ENCODE assay signal across 27 cellular contexts in the genomic region with DNA sequence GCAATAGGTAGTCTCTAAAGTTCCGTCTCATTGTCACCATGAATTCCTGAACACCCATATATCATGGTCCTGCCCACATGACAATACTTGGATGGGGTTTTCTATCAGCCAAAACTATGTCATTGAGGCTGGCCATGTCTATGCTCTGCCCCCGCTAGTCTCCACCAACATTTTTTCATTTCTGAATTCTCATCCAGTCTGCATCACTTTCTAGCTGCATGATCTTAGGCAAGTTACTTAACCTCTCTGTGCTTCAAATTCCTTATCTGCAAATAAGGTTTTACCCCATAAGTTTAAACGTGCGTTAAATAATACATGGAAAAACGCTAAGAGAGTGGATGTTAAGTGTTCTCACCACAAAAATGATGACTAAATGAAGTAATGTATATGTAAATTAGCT.
"Had no signal": no experiment of that assay in that cellular context is flagged by ENCODE, and none has a peak within 500 bp of the region (broad histone marks: within the 10 kb centered on the region; RNA-seq: fewer than 3 reads in every experiment).

No MANE protein-coding gene starts in this region.

- H3K9me3 Mint-ChIP-seq: activated CD4-positive, alpha-beta memory T cell treated with anti-CD3 and anti-CD28 coated beads for 36 hours; activated CD4-positive, alpha-beta T cell treated with anti-CD3 and anti-CD28 coated beads, Interleukin-2, amount 10 ng/mL, durations not matched to agents 24 days and 14 days; activated naive CD8-positive, alpha-beta T cell treated with anti-CD3 and anti-CD28 coated beads, Interleukin-2, amount 10 ng/mL, durations not matched to agents 7 days and 5 days; activated T-cell treated with anti-CD3 and anti-CD28 coated beads, Interleukin-2, amount 50 U/mL, for 72 hours; T-helper 1 cell treated with Interleukin-12 subunit alpha and Interleukin-12 subunit beta and Interleukin-4 antibody, amounts not matched to agents 30 μg/mL and 1 μg/mL, for 36 hours; WTC11 had no signal

- H3K9me3 ChIP-seq: breast epithelium, SJSA1 had no signal

- H3K36me3 ChIP-seq: breast epithelium, SJSA1 had no signal

- H3K27me3 ChIP-seq: breast epithelium, SJSA1 had no signal

- H3K4me1 ChIP-seq: breast epithelium, SJSA1 had no signal

- H3K27ac ChIP-seq: breast epithelium, SJSA1 had no signal

- H3K4me3 Mint-ChIP-seq: activated CD4-positive, alpha-beta memory T cell treated with anti-CD3 and anti-CD28 coated beads for 36 hours; activated CD4-positive, alpha-beta T cell treated with anti-CD3 and anti-CD28 coated beads, Interleukin-2, amount 10 ng/mL, durations not matched to agents 24 days and 14 days; activated naive CD8-positive, alpha-beta T cell treated with anti-CD3 and anti-CD28 coated beads, Interleukin-2, amount 10 ng/mL, durations not matched to agents 7 days and 5 days; T-helper 1 cell treated with Interleukin-12 subunit alpha and Interleukin-12 subunit beta and Interleukin-4 antibody, amounts not matched to agents 30 μg/mL and 1 μg/mL, for 36 hours; WTC11 had no signal

- H3K27ac Mint-ChIP-seq: activated CD4-positive, alpha-beta memory T cell treated with anti-CD3 and anti-CD28 coated beads for 36 hours; activated CD4-positive, alpha-beta T cell treated with anti-CD3 and anti-CD28 coated beads, Interleukin-2, amount 10 ng/mL, durations not matched to agents 24 days and 14 days; activated naive CD8-positive, alpha-beta T cell treated with anti-CD3 and anti-CD28 coated beads, Interleukin-2, amount 10 ng/mL, durations not matched to agents 7 days and 5 days; T-helper 1 cell treated with Interleukin-12 subunit alpha and Interleukin-12 subunit beta and Interleukin-4 antibody, amounts not matched to agents 30 μg/mL and 1 μg/mL, for 36 hours; WTC11 had no signal

- ATAC-seq: activated T-cell treated with anti-CD3 and anti-CD28 coated beads, Interleukin-2, amount 50 U/mL, for 72 hours; PC-3; SK-N-SH treated with all-trans-retinoic acid at 6 μM for 48 hours; WTC11 had no signal

- DNase-seq: activated CD4-positive, alpha-beta memory T cell treated with anti-CD3 and anti-CD28 coated beads for 36 hours; activated CD4-positive, alpha-beta T cell treated with anti-CD3 and anti-CD28 coated beads, Interleukin-2, amount 10 ng/mL, durations not matched to agents 24 days and 14 days; activated CD4-positive, CD25-positive, alpha-beta regulatory T cell treated with anti-CD3 and anti-CD28 coated beads, Interleukin-2, amount 50 U/mL, for 72 hours; activated CD8-positive, alpha-beta memory T cell treated with anti-CD3 and anti-CD28 coated beads for 24 hours; activated effector memory CD4-positive, alpha-beta T cell treated with Interleukin-2 at 50 U/mL for 16 hours; activated naive CD4-positive, alpha-beta T cell treated with Interleukin-2 at 50 U/mL for 16 hours; activated naive CD8-positive, alpha-beta T cell treated with anti-CD3 and anti-CD28 coated beads, Interleukin-2, amount 10 ng/mL, durations not matched to agents 7 days and 5 days; activated T-cell treated with anti-CD3 and anti-CD28 coated beads, Interleukin-2, amount 50 U/mL, for 72 hours; aorta; caudate nucleus; Karpas-422; MM.1S; NCI-H1105 treated with DMSO at 0.1 percent for 48 hours; NCI-H1436 treated with DMSO at 0.1 percent for 48 hours; NCI-H187; NCI-H2081; NCI-H446; NCI-H524; PC-3; SHP77; SW 1271; T-helper 9 cell had no signal

- H3K27me3 Mint-ChIP-seq: activated CD4-positive, alpha-beta memory T cell treated with anti-CD3 and anti-CD28 coated beads for 36 hours; activated CD4-positive, alpha-beta T cell treated with anti-CD3 and anti-CD28 coated beads, Interleukin-2, amount 10 ng/mL, durations not matched to agents 24 days and 14 days; activated naive CD8-positive, alpha-beta T cell treated with anti-CD3 and anti-CD28 coated beads, Interleukin-2, amount 10 ng/mL, durations not matched to agents 7 days and 5 days had no signal

- H3K4me3 ChIP-seq: breast epithelium, SJSA1 had no signal

- H3K36me3 Mint-ChIP-seq: activated CD4-positive, alpha-beta memory T cell treated with anti-CD3 and anti-CD28 coated beads for 36 hours; WTC11 had no signal
